1 cellular context compared by ENCODE assay signal in the genomic region with DNA sequence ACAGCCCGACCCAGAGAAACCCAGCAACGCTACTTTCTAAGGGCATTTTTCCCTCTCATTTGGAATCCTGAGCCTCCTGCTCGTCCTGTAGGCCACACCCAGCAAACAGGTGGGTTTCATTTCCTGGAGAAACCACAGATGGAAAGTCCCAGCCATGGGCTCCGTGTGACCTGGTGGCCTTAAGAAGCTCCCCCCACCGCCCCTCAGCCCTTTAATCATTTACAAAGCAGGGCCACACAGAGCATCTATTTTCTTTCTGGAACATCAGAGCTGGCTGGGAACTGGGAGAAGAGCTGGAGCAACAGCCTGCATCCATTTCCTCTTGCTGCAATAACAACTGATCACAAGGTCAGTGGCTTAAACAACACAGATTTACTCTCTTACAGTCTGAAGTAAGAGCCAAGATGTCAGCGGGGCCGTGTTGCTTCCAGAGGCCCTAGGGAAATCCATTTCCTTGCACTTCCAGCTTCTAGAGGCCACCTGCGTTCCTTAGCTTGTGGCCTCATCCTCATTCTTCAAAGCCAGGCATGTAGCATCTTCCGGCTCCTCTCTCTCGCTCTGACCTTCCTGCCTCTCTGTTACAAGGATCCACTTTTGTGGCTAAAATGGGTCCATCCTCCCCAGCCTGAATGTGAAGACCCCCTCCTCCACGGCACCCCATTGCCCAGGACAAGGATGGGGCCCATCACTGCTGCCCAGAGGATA.
A peak's percentile ranks its signal among the peaks of the same experiment; 100 is the strongest.
TF ChIP-seq lines count a peak whose summit lies in the region.

No MANE protein-coding gene starts in this region.

TF ChIP-seq in HepG2, 621 proteins besides CTCF, POLR2A, EP300 and RAD21 (continued from another document and continues in another):
- TF ChIP-seq MED1 (CRISPR knock-in tag; IDR thresholded peaks at IDR 0.05) (peak; percentile 86), SIX1 (CRISPR knock-in tag; IDR thresholded peaks at IDR 0.05; ENCODE audit: borderline replicate concordance) (0 out of 2 replicates have a peak, but pooled peaks have one; percentile 29), ZNF615 (CRISPR knock-in tag; IDR thresholded peaks at IDR 0.05; ENCODE audit: borderline replicate concordance) (0 out of 2 replicates have a peak, but pooled peaks have one; percentile 39), ZNF674 (CRISPR knock-in tag; IDR thresholded peaks at IDR 0.05; ENCODE audit: low read depth) (no peak), RBFOX2 (IDR thresholded peaks at IDR 0.05; ENCODE audit: low read depth, low read length) (0 out of 2 replicates have a peak, but pooled peaks have one; percentile 26), JARID2 (CRISPR knock-in tag; IDR thresholded peaks at IDR 0.05; ENCODE audit: insufficient replicate concordance) (no peak), ZBTB7B (CRISPR knock-in tag; IDR thresholded peaks at IDR 0.05) (peak; percentile 52; the same call in 1 of the 2 replicates), RFXAP (CRISPR knock-in tag; IDR thresholded peaks at IDR 0.05; ENCODE audit: borderline replicate concordance) (no peak), ZFP62 (CRISPR knock-in tag; IDR thresholded peaks at IDR 0.05) (no peak), ZNF101 (CRISPR knock-in tag; IDR thresholded peaks at IDR 0.05; ENCODE audit: borderline replicate concordance, low read depth) (no peak), KLF11 (CRISPR knock-in tag; IDR thresholded peaks at IDR 0.05) (no peak), ZNF746 (CRISPR knock-in tag; IDR thresholded peaks at IDR 0.05) (peak; percentile 77; the same call in 1 of the 2 replicates), HMG20A (CRISPR knock-in tag; IDR thresholded peaks at IDR 0.05; ENCODE audit: borderline replicate concordance) (peak; percentile 19; the same call in 1 of the 2 replicates), KDM1A (CRISPR knock-in tag; IDR thresholded peaks at IDR 0.05) (no peak), ZSCAN31 (CRISPR knock-in tag; IDR thresholded peaks at IDR 0.05; ENCODE audit: low read depth) (no peak), RCOR2 (CRISPR knock-in tag; IDR thresholded peaks at IDR 0.05) (peak; percentile 63), ATF1 (CRISPR knock-in tag; IDR thresholded peaks at IDR 0.05) (no peak), SCMH1 (CRISPR knock-in tag; IDR thresholded peaks at IDR 0.05; ENCODE audit: borderline replicate concordance) (no peak), KLF13 (CRISPR knock-in tag; IDR thresholded peaks at IDR 0.05) (no peak), KDM5A (IDR thresholded peaks at IDR 0.05; ENCODE audit: borderline replicate concordance, low read length) (no peak), KMT2B (CRISPR knock-in tag; IDR thresholded peaks at IDR 0.05) (peak; percentile 29; the same call in 1 of the 2 replicates), ZNF121 (CRISPR knock-in tag; IDR thresholded peaks at IDR 0.05) (0 out of 2 replicates have a peak, but pooled peaks have one; percentile 8), DNMT3B (CRISPR knock-in tag; conservative IDR thresholded peaks at IDR 0.05) (no peak), CEBPG (CRISPR knock-in tag; IDR thresholded peaks at IDR 0.05) (peak; percentile 79), CBX5 (CRISPR knock-in tag; IDR thresholded peaks at IDR 0.05; ENCODE audit: borderline replicate concordance) (peak; percentile 38; the same call in 1 of the 2 replicates), SOX6 (IDR thresholded peaks at IDR 0.05) (no peak), SOX6 (CRISPR knock-in tag; IDR thresholded peaks at IDR 0.05) (0 out of 2 replicates have a peak, but pooled peaks have one; percentile 28), SRSF9 (IDR thresholded peaks at IDR 0.05; ENCODE audit: borderline replicate concordance, insufficient read depth, low read depth, low read length, poor library complexity, severe bottlenecking) (no peak), ZNF607 (CRISPR knock-in tag; IDR thresholded peaks at IDR 0.05; ENCODE audit: borderline replicate concordance) (peak; percentile 20; the same call in 1 of the 2 replicates), ZNF205 (CRISPR knock-in tag; IDR thresholded peaks at IDR 0.05) (0 out of 2 replicates have a peak, but pooled peaks have one; percentile 21), GABPB1 (CRISPR knock-in tag; IDR thresholded peaks at IDR 0.05) (peak; percentile 18; the same call in 1 of the 2 replicates), KAT8 (CRISPR knock-in tag; IDR thresholded peaks at IDR 0.05) (peak; percentile 33; the same call in 1 of the 2 replicates), BCL6 (CRISPR knock-in tag; IDR thresholded peaks at IDR 0.05) (0 out of 2 replicates have a peak, but pooled peaks have one; percentile 7), JUN (CRISPR knock-in tag; IDR thresholded peaks at IDR 0.05) (0 out of 2 replicates have a peak, but pooled peaks have one; percentile 9)
- TF ChIP-seq, protein P1, sequence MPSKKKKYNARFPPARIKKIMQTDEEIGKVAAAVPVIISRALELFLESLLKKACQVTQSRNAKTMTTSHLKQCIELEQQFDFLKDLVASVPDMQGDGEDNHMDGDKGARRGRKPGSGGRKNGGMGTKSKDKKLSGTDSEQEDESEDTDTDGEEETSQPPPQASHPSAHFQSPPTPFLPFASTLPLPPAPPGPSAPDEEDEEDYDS (CRISPR knock-in tag; IDR thresholded peaks at IDR 0.05), result peak; percentile 26; the same call in 1 of the 2 replicates
- TF ChIP-seq, protein P2, sequence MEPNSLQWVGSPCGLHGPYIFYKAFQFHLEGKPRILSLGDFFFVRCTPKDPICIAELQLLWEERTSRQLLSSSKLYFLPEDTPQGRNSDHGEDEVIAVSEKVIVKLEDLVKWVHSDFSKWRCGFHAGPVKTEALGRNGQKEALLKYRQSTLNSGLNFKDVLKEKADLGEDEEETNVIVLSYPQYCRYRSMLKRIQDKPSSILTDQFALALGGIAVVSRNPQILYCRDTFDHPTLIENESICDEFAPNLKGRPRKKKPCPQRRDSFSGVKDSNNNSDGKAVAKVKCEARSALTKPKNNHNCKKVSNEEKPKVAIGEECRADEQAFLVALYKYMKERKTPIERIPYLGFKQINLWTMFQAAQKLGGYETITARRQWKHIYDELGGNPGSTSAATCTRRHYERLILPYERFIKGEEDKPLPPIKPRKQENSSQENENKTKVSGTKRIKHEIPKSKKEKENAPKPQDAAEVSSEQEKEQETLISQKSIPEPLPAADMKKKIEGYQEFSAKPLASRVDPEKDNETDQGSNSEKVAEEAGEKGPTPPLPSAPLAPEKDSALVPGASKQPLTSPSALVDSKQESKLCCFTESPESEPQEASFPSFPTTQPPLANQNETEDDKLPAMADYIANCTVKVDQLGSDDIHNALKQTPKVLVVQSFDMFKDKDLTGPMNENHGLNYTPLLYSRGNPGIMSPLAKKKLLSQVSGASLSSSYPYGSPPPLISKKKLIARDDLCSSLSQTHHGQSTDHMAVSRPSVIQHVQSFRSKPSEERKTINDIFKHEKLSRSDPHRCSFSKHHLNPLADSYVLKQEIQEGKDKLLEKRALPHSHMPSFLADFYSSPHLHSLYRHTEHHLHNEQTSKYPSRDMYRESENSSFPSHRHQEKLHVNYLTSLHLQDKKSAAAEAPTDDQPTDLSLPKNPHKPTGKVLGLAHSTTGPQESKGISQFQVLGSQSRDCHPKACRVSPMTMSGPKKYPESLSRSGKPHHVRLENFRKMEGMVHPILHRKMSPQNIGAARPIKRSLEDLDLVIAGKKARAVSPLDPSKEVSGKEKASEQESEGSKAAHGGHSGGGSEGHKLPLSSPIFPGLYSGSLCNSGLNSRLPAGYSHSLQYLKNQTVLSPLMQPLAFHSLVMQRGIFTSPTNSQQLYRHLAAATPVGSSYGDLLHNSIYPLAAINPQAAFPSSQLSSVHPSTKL (CRISPR knock-in tag; IDR thresholded peaks at IDR 0.05), result peak; percentile 60
- TF ChIP-seq, protein P3, sequence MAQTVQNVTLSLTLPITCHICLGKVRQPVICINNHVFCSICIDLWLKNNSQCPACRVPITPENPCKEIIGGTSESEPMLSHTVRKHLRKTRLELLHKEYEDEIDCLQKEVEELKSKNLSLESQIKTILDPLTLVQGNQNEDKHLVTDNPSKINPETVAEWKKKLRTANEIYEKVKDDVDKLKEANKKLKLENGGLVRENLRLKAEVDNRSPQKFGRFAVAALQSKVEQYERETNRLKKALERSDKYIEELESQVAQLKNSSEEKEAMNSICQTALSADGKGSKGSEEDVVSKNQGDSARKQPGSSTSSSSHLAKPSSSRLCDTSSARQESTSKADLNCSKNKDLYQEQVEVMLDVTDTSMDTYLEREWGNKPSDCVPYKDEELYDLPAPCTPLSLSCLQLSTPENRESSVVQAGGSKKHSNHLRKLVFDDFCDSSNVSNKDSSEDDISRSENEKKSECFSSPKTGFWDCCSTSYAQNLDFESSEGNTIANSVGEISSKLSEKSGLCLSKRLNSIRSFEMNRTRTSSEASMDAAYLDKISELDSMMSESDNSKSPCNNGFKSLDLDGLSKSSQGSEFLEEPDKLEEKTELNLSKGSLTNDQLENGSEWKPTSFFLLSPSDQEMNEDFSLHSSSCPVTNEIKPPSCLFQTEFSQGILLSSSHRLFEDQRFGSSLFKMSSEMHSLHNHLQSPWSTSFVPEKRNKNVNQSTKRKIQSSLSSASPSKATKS (CRISPR knock-in tag; IDR thresholded peaks at IDR 0.05), result 0 out of 2 replicates have a peak, but pooled peaks have one; percentile 51
- TF ChIP-seq, protein P4, sequence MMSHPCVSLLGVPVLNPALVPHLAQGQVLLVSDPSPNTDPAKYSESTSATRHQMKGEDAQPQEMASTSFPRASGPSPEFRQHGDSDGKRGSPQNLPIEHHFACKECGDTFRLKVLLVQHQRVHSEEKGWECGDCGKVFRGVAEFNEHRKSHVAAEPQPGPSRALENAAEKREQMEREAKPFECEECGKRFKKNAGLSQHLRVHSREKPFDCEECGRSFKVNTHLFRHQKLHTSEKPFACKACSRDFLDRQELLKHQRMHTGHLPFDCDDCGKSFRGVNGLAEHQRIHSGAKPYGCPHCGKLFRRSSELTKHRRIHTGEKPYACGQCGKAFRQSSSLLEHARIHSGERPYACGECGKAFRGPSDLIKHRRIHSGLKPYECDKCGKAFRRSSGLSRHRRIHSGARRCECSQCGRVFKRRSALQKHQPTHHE (CRISPR knock-in tag; IDR thresholded peaks at IDR 0.05; ENCODE audit: borderline replicate concordance), result no peak
- TF ChIP-seq, protein P5, sequence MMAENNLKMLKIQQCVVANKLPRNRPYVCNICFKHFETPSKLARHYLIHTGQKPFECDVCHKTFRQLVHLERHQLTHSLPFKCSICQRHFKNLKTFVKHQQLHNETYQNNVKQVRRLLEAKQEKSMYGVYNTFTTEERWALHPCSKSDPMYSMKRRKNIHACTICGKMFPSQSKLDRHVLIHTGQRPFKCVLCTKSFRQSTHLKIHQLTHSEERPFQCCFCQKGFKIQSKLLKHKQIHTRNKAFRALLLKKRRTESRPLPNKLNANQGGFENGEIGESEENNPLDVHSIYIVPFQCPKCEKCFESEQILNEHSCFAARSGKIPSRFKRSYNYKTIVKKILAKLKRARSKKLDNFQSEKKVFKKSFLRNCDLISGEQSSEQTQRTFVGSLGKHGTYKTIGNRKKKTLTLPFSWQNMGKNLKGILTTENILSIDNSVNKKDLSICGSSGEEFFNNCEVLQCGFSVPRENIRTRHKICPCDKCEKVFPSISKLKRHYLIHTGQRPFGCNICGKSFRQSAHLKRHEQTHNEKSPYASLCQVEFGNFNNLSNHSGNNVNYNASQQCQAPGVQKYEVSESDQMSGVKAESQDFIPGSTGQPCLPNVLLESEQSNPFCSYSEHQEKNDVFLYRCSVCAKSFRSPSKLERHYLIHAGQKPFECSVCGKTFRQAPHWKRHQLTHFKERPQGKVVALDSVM (CRISPR knock-in tag; IDR thresholded peaks at IDR 0.05), result peak; percentile 35; the same call in 1 of the 2 replicates
- TF ChIP-seq, protein P6, sequence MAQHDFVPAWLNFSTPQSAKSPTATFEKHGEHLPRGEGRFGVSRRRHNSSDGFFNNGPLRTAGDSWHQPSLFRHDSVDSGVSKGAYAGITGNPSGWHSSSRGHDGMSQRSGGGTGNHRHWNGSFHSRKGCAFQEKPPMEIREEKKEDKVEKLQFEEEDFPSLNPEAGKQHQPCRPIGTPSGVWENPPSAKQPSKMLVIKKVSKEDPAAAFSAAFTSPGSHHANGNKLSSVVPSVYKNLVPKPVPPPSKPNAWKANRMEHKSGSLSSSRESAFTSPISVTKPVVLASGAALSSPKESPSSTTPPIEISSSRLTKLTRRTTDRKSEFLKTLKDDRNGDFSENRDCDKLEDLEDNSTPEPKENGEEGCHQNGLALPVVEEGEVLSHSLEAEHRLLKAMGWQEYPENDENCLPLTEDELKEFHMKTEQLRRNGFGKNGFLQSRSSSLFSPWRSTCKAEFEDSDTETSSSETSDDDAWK (CRISPR knock-in tag; IDR thresholded peaks at IDR 0.05), result no peak
- TF ChIP-seq, protein P7, sequence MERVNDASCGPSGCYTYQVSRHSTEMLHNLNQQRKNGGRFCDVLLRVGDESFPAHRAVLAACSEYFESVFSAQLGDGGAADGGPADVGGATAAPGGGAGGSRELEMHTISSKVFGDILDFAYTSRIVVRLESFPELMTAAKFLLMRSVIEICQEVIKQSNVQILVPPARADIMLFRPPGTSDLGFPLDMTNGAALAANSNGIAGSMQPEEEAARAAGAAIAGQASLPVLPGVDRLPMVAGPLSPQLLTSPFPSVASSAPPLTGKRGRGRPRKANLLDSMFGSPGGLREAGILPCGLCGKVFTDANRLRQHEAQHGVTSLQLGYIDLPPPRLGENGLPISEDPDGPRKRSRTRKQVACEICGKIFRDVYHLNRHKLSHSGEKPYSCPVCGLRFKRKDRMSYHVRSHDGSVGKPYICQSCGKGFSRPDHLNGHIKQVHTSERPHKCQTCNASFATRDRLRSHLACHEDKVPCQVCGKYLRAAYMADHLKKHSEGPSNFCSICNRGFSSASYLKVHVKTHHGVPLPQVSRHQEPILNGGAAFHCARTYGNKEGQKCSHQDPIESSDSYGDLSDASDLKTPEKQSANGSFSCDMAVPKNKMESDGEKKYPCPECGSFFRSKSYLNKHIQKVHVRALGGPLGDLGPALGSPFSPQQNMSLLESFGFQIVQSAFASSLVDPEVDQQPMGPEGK (CRISPR knock-in tag; IDR thresholded peaks at IDR 0.05), result peak; percentile 78
- TF ChIP-seq, protein P8, sequence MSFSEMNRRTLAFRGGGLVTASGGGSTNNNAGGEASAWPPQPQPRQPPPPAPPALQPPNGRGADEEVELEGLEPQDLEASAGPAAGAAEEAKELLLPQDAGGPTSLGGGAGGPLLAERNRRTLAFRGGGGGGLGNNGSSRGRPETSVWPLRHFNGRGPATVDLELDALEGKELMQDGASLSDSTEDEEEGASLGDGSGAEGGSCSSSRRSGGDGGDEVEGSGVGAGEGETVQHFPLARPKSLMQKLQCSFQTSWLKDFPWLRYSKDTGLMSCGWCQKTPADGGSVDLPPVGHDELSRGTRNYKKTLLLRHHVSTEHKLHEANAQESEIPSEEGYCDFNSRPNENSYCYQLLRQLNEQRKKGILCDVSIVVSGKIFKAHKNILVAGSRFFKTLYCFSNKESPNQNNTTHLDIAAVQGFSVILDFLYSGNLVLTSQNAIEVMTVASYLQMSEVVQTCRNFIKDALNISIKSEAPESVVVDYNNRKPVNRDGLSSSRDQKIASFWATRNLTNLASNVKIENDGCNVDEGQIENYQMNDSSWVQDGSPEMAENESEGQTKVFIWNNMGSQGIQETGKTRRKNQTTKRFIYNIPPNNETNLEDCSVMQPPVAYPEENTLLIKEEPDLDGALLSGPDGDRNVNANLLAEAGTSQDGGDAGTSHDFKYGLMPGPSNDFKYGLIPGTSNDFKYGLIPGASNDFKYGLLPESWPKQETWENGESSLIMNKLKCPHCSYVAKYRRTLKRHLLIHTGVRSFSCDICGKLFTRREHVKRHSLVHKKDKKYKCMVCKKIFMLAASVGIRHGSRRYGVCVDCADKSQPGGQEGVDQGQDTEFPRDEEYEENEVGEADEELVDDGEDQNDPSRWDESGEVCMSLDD (CRISPR knock-in tag; IDR thresholded peaks at IDR 0.05; ENCODE audit: borderline replicate concordance), result no peak
